In the genomic region with DNA sequence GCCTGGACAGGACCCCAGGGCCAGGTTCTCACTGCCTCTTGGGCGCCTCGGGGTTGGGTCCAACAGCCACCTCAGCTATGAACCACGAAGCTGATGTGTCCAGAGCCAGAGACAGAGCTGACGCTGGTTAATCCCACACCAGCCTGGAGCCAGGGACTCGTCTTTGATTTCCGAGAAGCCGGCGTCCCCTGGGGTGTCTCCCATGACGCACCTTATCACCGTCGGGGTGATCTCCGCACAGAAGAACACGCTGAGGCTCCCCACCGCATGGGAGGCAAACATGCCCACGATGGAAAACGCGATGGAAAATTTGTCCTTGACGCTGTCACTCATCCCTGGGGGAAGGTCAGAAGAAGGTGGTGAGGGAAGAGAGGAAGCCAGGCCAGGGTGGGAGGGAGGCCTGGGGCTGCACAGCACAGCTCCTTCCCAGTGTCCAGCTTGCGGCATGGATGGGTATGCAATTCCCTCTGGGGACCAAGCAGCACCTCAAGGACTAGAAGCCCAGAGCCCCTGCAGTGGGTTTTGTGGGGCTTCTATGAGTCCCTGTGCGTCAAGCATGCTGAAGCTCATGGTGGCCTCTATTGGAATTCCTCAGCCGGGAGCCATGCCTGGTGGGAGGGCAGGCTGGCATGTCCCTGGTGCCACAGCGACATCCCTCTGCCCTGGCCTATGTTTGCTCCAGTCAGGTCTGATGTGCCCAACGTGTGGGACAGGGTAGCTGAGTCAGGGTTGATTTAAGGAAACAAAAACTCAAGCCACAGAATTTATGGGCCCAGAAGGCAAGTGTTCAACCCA, we compare ENCODE assay signal across 23 cellular contexts. TPM values are rescaled to one million over a fixed set of nuclear protein-coding genes. Genes with fewer than 3 reads are reported as not detected.
A peak's percentile ranks its signal among the peaks of the same experiment; 100 is the strongest.
DNase-seq lines count a peak whose midpoint lies in the region; ATAC-seq and TF ChIP-seq lines count a peak whose summit lies in the region.
"Had no signal": no experiment of that assay in that cellular context is flagged by ENCODE, and none has a peak within 500 bp of the region (broad histone marks: within the 10 kb centered on the region; RNA-seq: fewer than 3 reads in every experiment).

No MANE protein-coding gene starts in this region.

- H3K27me3 Mint-ChIP-seq in brain, result no peaks in the 10 kb centered on the region
- no peaks in the 10 kb centered on the region for H3K27me3 Mint-ChIP-seq in neural crest cell (ENCODE audit: low read depth)
- H3K27me3 Mint-ChIP-seq: activated naive CD8-positive, alpha-beta T cell treated with anti-CD3 and anti-CD28 coated beads, Interleukin-2, amount 50 U/mL, for 24 hours; effector memory CD8-positive, alpha-beta T cell; stimulated activated naive CD8-positive, alpha-beta T cell treated with anti-CD3 and anti-CD28 coated beads, Interleukin-15, Interleukin-2, amounts not matched to agents 100 ng/mL and 50 ng/mL, for 24 hours had no signal

- H3K4me3 Mint-ChIP-seq in brain, result peak overlapping the region in 1 of 5 experiments; percentile 56
- H3K4me3 Mint-ChIP-seq in neural crest cell, result no peak overlapping the region
- H3K4me3 Mint-ChIP-seq: activated naive CD8-positive, alpha-beta T cell treated with anti-CD3 and anti-CD28 coated beads, Interleukin-2, amount 50 U/mL, for 24 hours; CD8-positive, alpha-beta T cell; effector memory CD8-positive, alpha-beta T cell; stimulated activated naive CD8-positive, alpha-beta T cell treated with anti-CD3 and anti-CD28 coated beads, Interleukin-15, Interleukin-2, amounts not matched to agents 100 ng/mL and 50 ng/mL, for 24 hours; T-helper 1 cell treated with Interleukin-12 subunit alpha and Interleukin-12 subunit beta and Interleukin-4 antibody, amounts not matched to agents 30 μg/mL and 1 μg/mL, for 36 hours had no signal

- H3K36me3 Mint-ChIP-seq in brain, result peaks cover 58% of the 10 kb centered on the region
- H3K36me3 Mint-ChIP-seq in neural crest cell (ENCODE audit: low read depth), result peaks cover 7% of the 10 kb centered on the region

- DNase-seq in cardiac septum (ENCODE audit: low spot score) (peak; percentile 35), left ventricle myocardium inferior (no peak), neural crest cell (ENCODE audit: low read depth, low spot score) (no peak), NOMO-1 treated with DMSO at 0.1 percent for 48 hours (lab: John Stamatoyannopoulos, UW; ENCODE audit: unreplicated experiment) (no peak), SJCRH30 (no peak)
- DNase-seq: activated naive CD8-positive, alpha-beta T cell treated with anti-CD3 and anti-CD28 coated beads, Interleukin-2, amount 50 U/mL, for 24 hours; activated T-cell treated with anti-CD3 and anti-CD28 coated beads for 4 hours; AML-193; CD8-positive, alpha-beta T cell; DMS 273 treated with DMSO at 0.1 percent for 48 hours; effector memory CD8-positive, alpha-beta T cell; foreskin fibroblast; heart left ventricle; kidney glomerular epithelial cell; transverse colon had no signal

- no peak for ATAC-seq in HG03108 (IDR thresholded peaks at IDR 0.05; ENCODE audit: unreplicated experiment)
- ATAC-seq: activated naive CD8-positive, alpha-beta T cell treated with anti-CD3 and anti-CD28 coated beads, Interleukin-2, amount 50 U/mL, for 24 hours; CD8-positive, alpha-beta T cell; effector memory CD8-positive, alpha-beta T cell; esophagus mucosa; heart left ventricle had no signal

- no peaks in the 10 kb centered on the region for H3K9me3 ChIP-seq in left ventricle myocardium inferior (replicated peaks)
- no peaks in the 10 kb centered on the region for H3K9me3 ChIP-seq in SJCRH30 (replicated peaks)
- H3K9me3 ChIP-seq: heart left ventricle, prostate gland, transverse colon had no signal

- H3K4me3 ChIP-seq in left ventricle myocardium inferior (no peak overlapping the region), SJCRH30 (no peak overlapping the region)
- H3K4me3 ChIP-seq: heart left ventricle, prostate gland, SK-N-MC, transverse colon had no signal

- peaks cover 25% of the 10 kb centered on the region for H3K4me1 ChIP-seq in left ventricle myocardium inferior
- H3K4me1 ChIP-seq in SJCRH30, result no peaks in the 10 kb centered on the region

- H3K27ac Mint-ChIP-seq in brain (peak overlapping the region; percentile 91 to 95 (median 92)), neural crest cell (ENCODE audit: unreplicated experiment) (peak overlapping the region; percentile 78)
- H3K27ac Mint-ChIP-seq: activated naive CD8-positive, alpha-beta T cell treated with anti-CD3 and anti-CD28 coated beads, Interleukin-2, amount 50 U/mL, for 24 hours; CD8-positive, alpha-beta T cell; stimulated activated naive CD8-positive, alpha-beta T cell treated with anti-CD3 and anti-CD28 coated beads, Interleukin-15, Interleukin-2, amounts not matched to agents 100 ng/mL and 50 ng/mL, for 24 hours; T-helper 1 cell treated with Interleukin-12 subunit alpha and Interleukin-12 subunit beta and Interleukin-4 antibody, amounts not matched to agents 30 μg/mL and 1 μg/mL, for 36 hours had no signal

- H3K36me3 ChIP-seq in left ventricle myocardium inferior, result peaks cover 5% of the 10 kb centered on the region
- H3K36me3 ChIP-seq in SJCRH30, result no peaks in the 10 kb centered on the region
- H3K36me3 ChIP-seq: transverse colon had no signal

- H3K4me1 Mint-ChIP-seq in brain (peaks cover 79% of the 10 kb centered on the region), neural crest cell (peaks cover 54% of the 10 kb centered on the region)
- H3K4me1 Mint-ChIP-seq: activated naive CD8-positive, alpha-beta T cell treated with anti-CD3 and anti-CD28 coated beads, Interleukin-2, amount 50 U/mL, for 24 hours had no signal

- no peaks in the 10 kb centered on the region for H3K27me3 ChIP-seq in left ventricle myocardium inferior (ENCODE audit: low read depth)
- no peaks in the 10 kb centered on the region for H3K27me3 ChIP-seq in SJCRH30
- H3K27me3 ChIP-seq: heart left ventricle, transverse colon had no signal

- intact Hi-C loops in cardiac septum (cut with DNase I), result loop anchor here (10.0 kb wide), 1 partner anchor 601 kb away; no protein-coding TSS in a partner anchor
- intact Hi-C loops in left ventricle myocardium inferior (cut with micrococcal nuclease), result no loop called here

- no peaks in the 10 kb centered on the region for H3K9me3 Mint-ChIP-seq in brain
- H3K9me3 Mint-ChIP-seq in neural crest cell, result no peaks in the 10 kb centered on the region
- H3K9me3 Mint-ChIP-seq: activated naive CD8-positive, alpha-beta T cell treated with anti-CD3 and anti-CD28 coated beads, Interleukin-2, amount 50 U/mL, for 24 hours; CD8-positive, alpha-beta T cell; effector memory CD8-positive, alpha-beta T cell; stimulated activated naive CD8-positive, alpha-beta T cell treated with anti-CD3 and anti-CD28 coated beads, Interleukin-15, Interleukin-2, amounts not matched to agents 100 ng/mL and 50 ng/mL, for 24 hours; T-helper 1 cell treated with Interleukin-12 subunit alpha and Interleukin-12 subunit beta and Interleukin-4 antibody, amounts not matched to agents 30 μg/mL and 1 μg/mL, for 36 hours had no signal

- TF ChIP-seq CTCF in left ventricle myocardium inferior (IDR thresholded peaks at IDR 0.05; ENCODE audit: borderline replicate concordance), result no peak
- no peak for TF ChIP-seq CTCF in brain (conservative IDR thresholded peaks at IDR 0.05)
- no peak for TF ChIP-seq CTCF in neural crest cell (conservative IDR thresholded peaks at IDR 0.05)

- H3K27ac ChIP-seq in left ventricle myocardium inferior (replicated peaks) (no peak overlapping the region), temporal lobe (ENCODE audit: low read depth, low read length) (peak overlapping the region; percentile 31), SJCRH30 (no peak overlapping the region)
- H3K27ac ChIP-seq: prostate gland, SK-N-MC had no signal

RNA-seq across cellular contexts. Expression of a gene that starts 25.1 kb away (rescaled TPM):
- total RNA-seq in cardiac septum (8.8 TPM), left ventricle myocardium inferior (11.2 TPM), neural crest cell (26.3 and 27.9 TPM in 2 replicates), temporal lobe (19.9 TPM)
- polyA plus RNA-seq in brain (ENCODE audit: insufficient read depth, low read depth, low replicate concordance), result 20.5 TPM
- 10.1 and 11.0 TPM in 2 replicates for total RNA-seq in SJCRH30 (2014; rRNA removed; shearing (Covaris generic))

RNA-seq across cellular contexts. Expression of a gene that starts 56.4 kb away (rescaled TPM):
- 1.2 TPM for total RNA-seq in cardiac septum
- 1.4 TPM for total RNA-seq in left ventricle myocardium inferior
- 1,989 TPM for polyA plus RNA-seq in brain (ENCODE audit: insufficient read depth, low read depth, low replicate concordance)
- total RNA-seq in neural crest cell, result 655 and 665 TPM in 2 replicates
- 2,668 TPM for total RNA-seq in temporal lobe
- 54.1 and 57.9 TPM in 2 replicates for total RNA-seq in SJCRH30 (2014; rRNA removed; shearing (Covaris generic))

Comparison
In these comparisons a context has a peak if more than half of its experiments do, and no peak if none do; other contexts are left out.
1. RNA of a gene that starts 56.4 kb away (total RNA-seq): 2,668 TPM in temporal lobe (single experiment), 655 to 665 TPM in neural crest cell and 54.1 to 57.9 TPM in SJCRH30; 1.4 TPM in left ventricle myocardium inferior (single experiment) and 1.2 TPM in cardiac septum (single experiment); every median in the first group is over 10 times any median in the second.